Comparison of ENCODE assay signal across 9 cellular contexts in genomic region chr12:69161835-69162234, GRCh38.
DNase-seq lines count a peak whose midpoint lies in the region; ATAC-seq and TF ChIP-seq lines count a peak whose summit lies in the region.
"Had no signal": no experiment of that assay in that cellular context is flagged by ENCODE, and none has a peak within 500 bp of the region (broad histone marks: within the 10 kb centered on the region; RNA-seq: fewer than 3 reads in every experiment).

No MANE protein-coding gene starts in this region.

- no peak overlapping the region for H3K4me3 Mint-ChIP-seq in activated naive CD8-positive, alpha-beta T cell treated with anti-CD3 and anti-CD28 coated beads for 36 hours
- H3K4me3 Mint-ChIP-seq: nephron had no signal

- H2AFZ ChIP-seq in PC-3 (ENCODE audit: low read length): no peak overlapping the region

- H3K9ac ChIP-seq in PC-3 (ENCODE audit: low read length): no peak overlapping the region

- intact Hi-C loops in PC-3 (cut with micrococcal nuclease): no loop called here
- intact Hi-C loops in heart right ventricle (cut with DNase I): loop anchor here in 1 of 10 donors (10.0 kb wide), 1 partner anchor 93 kb away; no protein-coding TSS in a partner anchor

- DNase-seq in D341Med (ENCODE audit: low spot score) (peak; percentile 48), M059J (ENCODE audit: low read depth) (peak; percentile 38), PC-3 (no peak), WERI-Rb-1 (no peak), heart right ventricle (no peak), mucosa of gallbladder (ENCODE audit: low spot score) (no peak)
- peak; percentile 55 for DNase-seq in activated naive CD8-positive, alpha-beta T cell treated with anti-CD3 and anti-CD28 coated beads for 36 hours

- no peaks in the 10 kb centered on the region for H3K79me2 ChIP-seq in PC-3 (ENCODE audit: low read length)

- WGBS in heart right ventricle, 2 donors: 58 to 65% methylated on average over 2 of the region's 2 CpGs

- H3K4me2 ChIP-seq in PC-3 (ENCODE audit: low read length): no peak overlapping the region

- no peaks in the 10 kb centered on the region for H3K9me3 ChIP-seq in PC-3 (ENCODE audit: low read length)
- H3K9me3 ChIP-seq in WERI-Rb-1 (ENCODE audit: severe bottlenecking): no peaks in the 10 kb centered on the region
- H3K9me3 ChIP-seq in heart right ventricle: no peaks in the 10 kb centered on the region

- no peaks in the 10 kb centered on the region for H4K20me1 ChIP-seq in PC-3 (ENCODE audit: low read length)

- H3K36me3 Mint-ChIP-seq in activated naive CD8-positive, alpha-beta T cell treated with anti-CD3 and anti-CD28 coated beads for 36 hours: no peaks in the 10 kb centered on the region

- POLR2A ChIA-PET in PC-3 (lab: Charles Lee; ENCODE audit: unreplicated experiment): no interaction called here

- H3K4me1 Mint-ChIP-seq in activated naive CD8-positive, alpha-beta T cell treated with anti-CD3 and anti-CD28 coated beads for 36 hours: peaks cover 16% of the 10 kb centered on the region
- H3K4me1 Mint-ChIP-seq: nephron had no signal

- H3K4me1 ChIP-seq in PC-3 (ENCODE audit: insufficient read depth, low read length) (no peaks in the 10 kb centered on the region), heart right ventricle (peaks cover 0 to 6% (median 0%) of the 10 kb centered on the region in 9 donors)

- no peak overlapping the region for H3K27ac ChIP-seq in PC-3 (ENCODE audit: low read length)
- H3K27ac ChIP-seq in WERI-Rb-1: no peak overlapping the region
- no peak overlapping the region for H3K27ac ChIP-seq in heart right ventricle

- TF ChIP-seq CTCF in PC-3 (conservative IDR thresholded peaks at IDR 0.05; ENCODE audit: low read depth, low read length): no peak
- TF ChIP-seq CTCF in WERI-Rb-1 (IDR thresholded peaks at IDR 0.05; ENCODE audit: low read depth, low read length): no peak
- TF ChIP-seq CTCF in heart right ventricle (IDR thresholded peaks at IDR 0.05): no peak

- no peak overlapping the region for H3K4me3 ChIP-seq in PC-3 (ENCODE audit: low read length)
- H3K4me3 ChIP-seq in WERI-Rb-1 (ENCODE audit: low read depth, low read length): no peak overlapping the region
- no peak overlapping the region for H3K4me3 ChIP-seq in heart right ventricle

- H3K27me3 ChIP-seq in PC-3 (ENCODE audit: low read length) (no peaks in the 10 kb centered on the region), WERI-Rb-1 (ENCODE audit: insufficient read depth, low read depth, severe bottlenecking) (no peaks in the 10 kb centered on the region), heart right ventricle (no peaks in the 10 kb centered on the region)

- peak; percentile 42 for ATAC-seq in GM19452 (IDR thresholded peaks at IDR 0.05; ENCODE audit: unreplicated experiment)
- ATAC-seq in PC-3: no peak
- no peak for ATAC-seq in heart right ventricle

- H3K36me3 ChIP-seq in PC-3 (ENCODE audit: low read depth, low read length): no peaks in the 10 kb centered on the region
- no peaks in the 10 kb centered on the region for H3K36me3 ChIP-seq in WERI-Rb-1
- no peaks in the 10 kb centered on the region for H3K36me3 ChIP-seq in heart right ventricle

- H3K27me3 Mint-ChIP-seq in activated naive CD8-positive, alpha-beta T cell treated with anti-CD3 and anti-CD28 coated beads for 36 hours: no peaks in the 10 kb centered on the region

- no peaks in the 10 kb centered on the region for H3K9me2 ChIP-seq in PC-3 (replicated peaks; ENCODE audit: low read length)

- no peak overlapping the region for H3K27ac Mint-ChIP-seq in activated naive CD8-positive, alpha-beta T cell treated with anti-CD3 and anti-CD28 coated beads for 36 hours
- H3K27ac Mint-ChIP-seq: nephron had no signal

- BruUV-seq in PC-3 (replicated peaks; lab: Mats Ljungman, UMichigan): no TSS peak

- CTCF ChIA-PET in PC-3 (lab: Charles Lee): no interaction called here

- H3F3A ChIP-seq in PC-3 (ENCODE audit: low read length, unreplicated experiment): no peaks in the 10 kb centered on the region

- H3K9me3 Mint-ChIP-seq in activated naive CD8-positive, alpha-beta T cell treated with anti-CD3 and anti-CD28 coated beads for 36 hours: no peaks in the 10 kb centered on the region
- H3K9me3 Mint-ChIP-seq: nephron had no signal

Comparison
In these comparisons a context has a peak if more than half of its experiments do, and no peak if none do; other contexts are left out.
1. DNase-seq: peak in D341Med (single experiment), M059J (single experiment) and activated naive CD8-positive, alpha-beta T cell treated with anti-CD3 and anti-CD28 coated beads for 36 hours (single experiment); none in PC-3 (single experiment), WERI-Rb-1 (single experiment), heart right ventricle (0 of 2) and mucosa of gallbladder (single experiment).